ENCODE assay signal across 8 cellular contexts in genomic region chr4:80183196-80184052, GRCh38. TPM values are rescaled to one million over a fixed set of nuclear protein-coding genes. Genes with fewer than 3 reads are reported as not detected.
DNase-seq lines count a peak whose midpoint lies in the region; ATAC-seq, FAIRE-seq and TF ChIP-seq lines count a peak whose summit lies in the region.

No MANE protein-coding gene starts in this region.

- H3K27ac ChIP-seq in OCI-LY3 (ENCODE audit: low read length), result no peak overlapping the region
- H3K27ac ChIP-seq in brain microvascular endothelial cell, result no peak overlapping the region
- H3K27ac ChIP-seq in HepG2 (ENCODE audit: extremely low read length, insufficient read depth, low read length), result no peak overlapping the region

- 21% methylated on average over 17 of the region's 55 CpGs for WGBS in HepG2 (ENCODE audit: low lambda C conversion rate)

- no peaks in the 10 kb centered on the region for H3K79me2 ChIP-seq in OCI-LY3 (ENCODE audit: low read length)
- H3K79me2 ChIP-seq in HepG2 (ENCODE audit: insufficient read depth, low read length), result no peaks in the 10 kb centered on the region

- H3K4me1 ChIP-seq in OCI-LY3 (ENCODE audit: low read length), result peaks cover 24% of the 10 kb centered on the region
- peaks cover 7% of the 10 kb centered on the region; the same call in 1 of the 2 replicates for H3K4me1 ChIP-seq in HepG2 (ENCODE audit: insufficient read depth, low read length)

- peak; percentile 28 for ATAC-seq in HG02678 (IDR thresholded peaks at IDR 0.05; ENCODE audit: unreplicated experiment)
- peak; percentile 78 for ATAC-seq in HepG2
- ATAC-seq in stimulated activated naive CD8-positive, alpha-beta T cell treated with anti-CD3 and anti-CD28 coated beads, Interleukin-15, amount 100 ng/mL, for 72 hours, result peak; percentile 71

- H3K4me3 Mint-ChIP-seq in stimulated activated naive CD8-positive, alpha-beta T cell treated with anti-CD3 and anti-CD28 coated beads, Interleukin-15, amount 100 ng/mL, for 72 hours, result peak overlapping the region; percentile 89 to 94

- POLR2A ChIA-PET in HepG2 (lab: Yijun Ruan, JAX), result no interaction called here

- FAIRE-seq in HepG2 (lab: Jason Lieb, UNC), result no peak

- TF ChIP-seq EP300 in HepG2 (IDR thresholded peaks at IDR 0.05; ENCODE audit: low read depth in 2 of 2, low read length in 2 of 2) (no peak), HepG2 (CRISPR knock-in tag; IDR thresholded peaks at IDR 0.05; ENCODE audit: borderline replicate concordance) (no peak)

- no peaks in the 10 kb centered on the region for H3K36me3 ChIP-seq in OCI-LY3 (replicated peaks; ENCODE audit: low read depth, low read length)
- H3K36me3 ChIP-seq in brain microvascular endothelial cell (replicated peaks), result no peaks in the 10 kb centered on the region
- no peaks in the 10 kb centered on the region for H3K36me3 ChIP-seq in HepG2 (replicated peaks in 1 of 2; ENCODE audit: control insufficient read depth in 1 of 2, insufficient read depth in 2 of 2, low read length in 2 of 2)

- H3K4me1 Mint-ChIP-seq in stimulated activated naive CD8-positive, alpha-beta T cell treated with anti-CD3 and anti-CD28 coated beads, Interleukin-15, amount 100 ng/mL, for 72 hours, result peaks cover 56% of the 10 kb centered on the region

- H3K4me3 ChIP-seq in GM12865 (ENCODE audit: low read depth, low read length) (peak overlapping the region; percentile 68), OCI-LY3 (ENCODE audit: low read length) (peak overlapping the region; percentile 95), brain microvascular endothelial cell (ENCODE audit: low read depth, low read length) (peak overlapping the region; percentile 80), HepG2 (replicated peaks in 1 of 3; ENCODE audit: insufficient read depth in 1 of 3, low read depth in 2 of 3, low read length in 3 of 3) (peak overlapping the region; percentile 45 to 75 (median 53))

- peaks cover 34% of the 10 kb centered on the region for H3K27me3 Mint-ChIP-seq in stimulated activated naive CD8-positive, alpha-beta T cell treated with anti-CD3 and anti-CD28 coated beads, Interleukin-15, amount 100 ng/mL, for 72 hours

- no peak for DNase-seq in GM12865 (ENCODE audit: low read depth)
- DNase-seq in brain microvascular endothelial cell, result no peak
- DNase-seq in HepG2 (ENCODE audit: low spot score), result no peak
- peak in 1 of 2 donors; percentile 52 for DNase-seq in stimulated activated naive CD8-positive, alpha-beta T cell treated with anti-CD3 and anti-CD28 coated beads, Interleukin-15, amount 100 ng/mL, for 72 hours
- DNase-seq in KBM-7, result no peak
- DNase-seq in HuH-7 (ENCODE audit: low spot score), result no peak

- H2AFZ ChIP-seq in OCI-LY3 (ENCODE audit: low read depth, low read length), result peak overlapping the region; percentile 80
- H2AFZ ChIP-seq in HepG2 (ENCODE audit: low read length), result peak overlapping the region; percentile 69

- TF ChIP-seq CTCF in GM12865 (IDR thresholded peaks at IDR 0.05; ENCODE audit: insufficient read depth, low read depth, low read length, missing control alignments) (no peak), OCI-LY3 (IDR thresholded peaks at IDR 0.05; ENCODE audit: low read depth, low read length) (no peak), brain microvascular endothelial cell (IDR thresholded peaks at IDR 0.05; ENCODE audit: low read depth, low read length, missing control alignments) (no peak), HepG2 (CRISPR knock-in tag; IDR thresholded peaks at IDR 0.05) (no peak)

- intact Hi-C loops in HepG2 (cut with micrococcal nuclease; ENCODE audit: unreplicated experiment), result loop anchor here (1.0 to 2.0 kb wide), 4 partner anchors 31 to 1232 kb away; partner anchors contain the start of gene ANTXR2

- in situ Hi-C loops in brain microvascular endothelial cell (cut with HindIII; ENCODE audit: low pct_ligation_motif_present, low sequenced_read_pairs) (no loop called here), HepG2 (cut with HindIII; ENCODE audit: extremely low pct_ligation_motif_present, low pct_unique_long_range_greater_than_20kb) (no loop called here), KBM-7 (cut with MboI; ENCODE audit: low pct_unique_long_range_greater_than_20kb, low sequenced_read_pairs) (loop anchor here (25.0 kb wide), 1 partner anchor 1221 kb away; no protein-coding TSS in a partner anchor)

- TF ChIP-seq RAD21 in HepG2 (CRISPR knock-in tag; IDR thresholded peaks at IDR 0.05), result no peak

- no TSS peak for BruUV-seq in HepG2 (replicated peaks; lab: Mats Ljungman, UMichigan)

- H3K27me3 ChIP-seq in OCI-LY3 (ENCODE audit: low read depth, low read length) (peaks cover 19% of the 10 kb centered on the region), brain microvascular endothelial cell (replicated peaks) (peaks cover 7% of the 10 kb centered on the region), HepG2 (ENCODE audit: control insufficient read depth in 1 of 2, insufficient read depth in 2 of 2, low read length in 2 of 2) (peaks cover 4 to 51% of the 10 kb centered on the region in 2 experiments)

- H3K9me3 ChIP-seq in OCI-LY3 (ENCODE audit: insufficient read depth, low read length) (no peaks in the 10 kb centered on the region), HepG2 (ENCODE audit: low read length) (no peaks in the 10 kb centered on the region)

- H4K20me1 ChIP-seq in OCI-LY3 (ENCODE audit: insufficient read depth, low read length), result no peaks in the 10 kb centered on the region
- no peaks in the 10 kb centered on the region for H4K20me1 ChIP-seq in HepG2 (ENCODE audit: insufficient read depth, low read length)

- TF ChIP-seq POLR2A in HepG2 (IDR thresholded peaks at IDR 0.05; ENCODE audit: insufficient read depth in 1 of 2, low read depth in 2 of 2, low read length in 2 of 2), result no peak

- CTCF ChIA-PET in HepG2 (lab: Yijun Ruan, JAX; ENCODE audit: low intra/inter-chr PET ratio, low total read pairs), result interaction anchor here (0.8 to 1.5 kb wide), 3 partner anchors 32 to 266 kb away, joined by 4 to 5 read pairs (median 4); no protein-coding TSS in a partner anchor

- peak overlapping the region; percentile 83 for H3K9ac ChIP-seq in OCI-LY3 (ENCODE audit: low read length)
- H3K9ac ChIP-seq in HepG2 (ENCODE audit: insufficient read depth, low read depth, low read length), result peak overlapping the region; percentile 22; the same call in 1 of the 2 replicates

- peaks cover 12 to 14% of the 10 kb centered on the region in 2 donors for H3K9me3 Mint-ChIP-seq in stimulated activated naive CD8-positive, alpha-beta T cell treated with anti-CD3 and anti-CD28 coated beads, Interleukin-15, amount 100 ng/mL, for 72 hours

- H3K4me2 ChIP-seq in OCI-LY3 (ENCODE audit: low read length), result peak overlapping the region; percentile 89
- H3K4me2 ChIP-seq in HepG2 (ENCODE audit: low read depth, low read length), result peak overlapping the region; percentile 85

- H3K27ac Mint-ChIP-seq in stimulated activated naive CD8-positive, alpha-beta T cell treated with anti-CD3 and anti-CD28 coated beads, Interleukin-15, amount 100 ng/mL, for 72 hours, result peak overlapping the region; percentile 93 to 94

TF ChIP-seq in HepG2, 621 proteins besides CTCF, POLR2A, EP300 and RAD21:
- no peak for TF ChIP-seq MTA1 (CRISPR knock-in tag; IDR thresholded peaks at IDR 0.05; ENCODE audit: borderline replicate concordance)
- TF ChIP-seq, protein P1, sequence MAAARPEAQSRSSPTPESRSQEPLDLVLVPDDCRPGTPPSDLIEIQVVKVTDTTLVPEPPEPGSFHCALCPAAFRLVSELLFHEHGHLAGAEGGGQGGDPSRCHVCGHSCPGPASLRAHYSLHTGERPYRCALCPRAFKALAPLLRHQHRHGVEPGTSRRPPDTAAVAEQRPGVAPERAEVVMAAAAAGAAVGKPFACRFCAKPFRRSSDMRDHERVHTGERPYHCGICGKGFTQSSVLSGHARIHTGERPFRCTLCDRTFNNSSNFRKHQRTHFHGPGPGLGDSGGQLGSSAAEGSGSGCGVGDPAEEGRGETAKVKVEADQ (CRISPR knock-in tag; IDR thresholded peaks at IDR 0.05; ENCODE audit: borderline replicate concordance), result 0 out of 2 replicates have a peak, but pooled peaks have one; percentile 19
- no peak for TF ChIP-seq ZKSCAN8 (CRISPR knock-in tag; IDR thresholded peaks at IDR 0.05; ENCODE audit: borderline replicate concordance)
- TF ChIP-seq, protein P2, sequence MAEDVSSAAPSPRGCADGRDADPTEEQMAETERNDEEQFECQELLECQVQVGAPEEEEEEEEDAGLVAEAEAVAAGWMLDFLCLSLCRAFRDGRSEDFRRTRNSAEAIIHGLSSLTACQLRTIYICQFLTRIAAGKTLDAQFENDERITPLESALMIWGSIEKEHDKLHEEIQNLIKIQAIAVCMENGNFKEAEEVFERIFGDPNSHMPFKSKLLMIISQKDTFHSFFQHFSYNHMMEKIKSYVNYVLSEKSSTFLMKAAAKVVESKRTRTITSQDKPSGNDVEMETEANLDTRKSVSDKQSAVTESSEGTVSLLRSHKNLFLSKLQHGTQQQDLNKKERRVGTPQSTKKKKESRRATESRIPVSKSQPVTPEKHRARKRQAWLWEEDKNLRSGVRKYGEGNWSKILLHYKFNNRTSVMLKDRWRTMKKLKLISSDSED (CRISPR knock-in tag; IDR thresholded peaks at IDR 0.05), result no peak
- 0 out of 2 replicates have a peak, but pooled peaks have one; percentile 13 for TF ChIP-seq ZNF598 (CRISPR knock-in tag; IDR thresholded peaks at IDR 0.05; ENCODE audit: borderline replicate concordance)

RNA-seq across cellular contexts. Expression of gene PRDM8, which starts 13.9 kb away (rescaled TPM):
- total RNA-seq in HepG2 (2016; rRNA removed; fragmentation: Illumina TruSeq; extraction: Trizol), result not detected in 2 replicates
- not detected in 2 replicates for total RNA-seq in HepG2 (2016; cell fraction: cytosol; rRNA removed; fragmentation: Illumina TruSeq; extraction: Trizol; ENCODE audit: low read depth)
- total RNA-seq in HepG2 (2016; cell fraction: insoluble cytoplasmic fraction; rRNA removed; fragmentation: Illumina TruSeq; extraction: Trizol), result not detected in 2 replicates
- not detected in 2 replicates for total RNA-seq in HepG2 (2016; cell fraction: membrane; rRNA removed; fragmentation: Illumina TruSeq; extraction: Trizol)
- not detected in 2 replicates for total RNA-seq in HepG2 (2016; cell fraction: nucleus; rRNA removed; fragmentation: Illumina TruSeq; extraction: Trizol)
- 0.04 and 0.09 TPM in 2 replicates for polyA plus RNA-seq in HepG2 (2011; rRNA removed)
- 0.01 TPM in 1 of 2 replicates, not detected in the other for polyA plus RNA-seq in HepG2 (2011; cell fraction: cytosol; rRNA removed)
- polyA plus RNA-seq in HepG2 (2011; cell fraction: nucleus; rRNA removed), result 0.09 and 0.76 TPM in 2 replicates
- not detected in 2 replicates for polyA plus RNA-seq in HepG2 (2012)
- not detected in 2 replicates for polyA plus RNA-seq in HepG2 (2016; cell fraction: cytosol; fragmentation: Illumina TruSeq; extraction: Trizol; ENCODE audit: low read depth)
- polyA plus RNA-seq in HepG2 (2016; cell fraction: insoluble cytoplasmic fraction; fragmentation: Illumina TruSeq; extraction: Trizol; ENCODE audit: low read depth), result not detected in 2 replicates
- not detected in 2 replicates for polyA plus RNA-seq in HepG2 (2016; cell fraction: membrane; fragmentation: Illumina TruSeq; extraction: Trizol; ENCODE audit: low read depth)
- not detected in 2 replicates for polyA plus RNA-seq in HepG2 (2016; cell fraction: nucleus; fragmentation: Illumina TruSeq; extraction: Trizol; ENCODE audit: insufficient read depth, low read depth)
- polyA minus RNA-seq in HepG2 (2011; rRNA and poly(A)+ RNA removed; ENCODE audit: low replicate concordance), result 0.08 TPM in 1 of 2 replicates, not detected in the other
- polyA minus RNA-seq in HepG2 (2011; cell fraction: cytosol; rRNA and poly(A)+ RNA removed), result not detected in 2 replicates
- polyA minus RNA-seq in HepG2 (2011; cell fraction: nucleus; rRNA and poly(A)+ RNA removed), result not detected in 2 replicates

Comparison
In these comparisons a context has a peak if more than half of its experiments do, and no peak if none do; other contexts are left out.
1. ATAC-seq: peak in every context shown above with its lines; median percentile 78 in HepG2; 71 in stimulated activated naive CD8-positive, alpha-beta T cell treated with anti-CD3 and anti-CD28 coated beads, Interleukin-15, amount 100 ng/mL, for 72 hours; 28 in HG02678.